Comparison of ENCODE assay signal across 2 cellular contexts in genomic region chr6:150863213-150863928, GRCh38.
TF ChIP-seq lines count a peak whose summit lies in the region.

No MANE protein-coding gene starts in this region.

TF ChIP-seq in IMR-90, 13 proteins besides CTCF, POLR2A, EP300 and RAD21:
- TF ChIP-seq RCOR1 (IDR thresholded peaks at IDR 0.05; ENCODE audit: insufficient replicate concordance, low read length) (no peak), USF2 (IDR thresholded peaks at IDR 0.05; ENCODE audit: low read depth, low read length) (no peak), MAFK (IDR thresholded peaks at IDR 0.05; ENCODE audit: low read depth, low read length) (no peak), NFE2L2 (IDR thresholded peaks at IDR 0.05; ENCODE audit: low read depth, low read length) (no peak), CEBPB (IDR thresholded peaks at IDR 0.05; ENCODE audit: low read depth, low read length) (no peak), BHLHE40 (IDR thresholded peaks at IDR 0.05; ENCODE audit: low read depth, low read length) (no peak), ELK1 (IDR thresholded peaks at IDR 0.05; ENCODE audit: borderline replicate concordance, low read depth, low read length) (no peak), FOS (IDR thresholded peaks at IDR 0.05; ENCODE audit: low read depth, low read length) (no peak), SMC3 (IDR thresholded peaks at IDR 0.05; ENCODE audit: low read depth, low read length) (no peak), MAZ (IDR thresholded peaks at IDR 0.05; ENCODE audit: borderline replicate concordance, low read depth, low read length) (no peak), RFX5 (IDR thresholded peaks at IDR 0.05; ENCODE audit: low read depth, low read length) (no peak)

TF ChIP-seq in K562, 482 proteins besides CTCF, POLR2A, EP300 and RAD21:
- TF ChIP-seq BDP1 (IDR thresholded peaks at IDR 0.05; ENCODE audit: insufficient read depth, insufficient read length) (no peak), ATF7 (IDR thresholded peaks at IDR 0.05) (no peak), HDAC8 (tag; IDR thresholded peaks at IDR 0.05) (no peak), RBM15 (IDR thresholded peaks at IDR 0.05; ENCODE audit: insufficient read depth, low read length) (no peak), CEBPB (tag; IDR thresholded peaks at IDR 0.05) (peak; percentile 70), MLLT1 (IDR thresholded peaks at IDR 0.05) (0 out of 4 replicates have a peak, but pooled peaks of 1 of the 2 experiments have one; percentile 26)
